ENCODE assay signal across 29 cellular contexts in genomic region chr5:81117566-81117965, GRCh38.
DNase-seq lines count a peak whose midpoint lies in the region; ATAC-seq lines count a peak whose summit lies in the region.
"Had no signal": no experiment of that assay in that cellular context is flagged by ENCODE, and none has a peak within 500 bp of the region (broad histone marks: within the 10 kb centered on the region; RNA-seq: fewer than 3 reads in every experiment).

No MANE protein-coding gene starts in this region.

- no peak overlapping the region for H4K12ac ChIP-seq in trophoblast cell (ENCODE audit: low read depth, low read length)

- no peaks in the 10 kb centered on the region for H3K9me3 ChIP-seq in trophoblast cell (ENCODE audit: insufficient read depth, low read depth, low read length)
- H3K9me3 ChIP-seq: A549; BE2C; BLaER1; BLaER1 treated with 17β-estradiol and CSF1 and Interleukin-3, amounts not matched to agents 10 nM and 100 nM; Caco-2 had no signal

- H3K36me3 ChIP-seq in trophoblast cell (ENCODE audit: control insufficient read depth in 1 of 2, insufficient read depth in 2 of 2, low read length in 2 of 2) = peaks cover 33 to 57% of the 10 kb centered on the region in 2 experiments
- H3K36me3 ChIP-seq: BE2C; BLaER1; BLaER1 treated with 17β-estradiol and CSF1 and Interleukin-3, amounts not matched to agents 10 nM and 100 nM had no signal

- no peak overlapping the region for H2BK120ac ChIP-seq in trophoblast cell (ENCODE audit: insufficient read depth, low read length, poor library complexity)

- H3K23ac ChIP-seq in trophoblast cell (ENCODE audit: low read length) = no peak overlapping the region

- H2AK5ac ChIP-seq in trophoblast cell (ENCODE audit: low read length) = no peak overlapping the region

- H2BK5ac ChIP-seq in trophoblast cell (ENCODE audit: low read depth, low read length, poor library complexity) = no peak overlapping the region

- H3K4me2 ChIP-seq in trophoblast cell (ENCODE audit: low read length) = no peak overlapping the region
- H3K4me2 ChIP-seq: A549; BLaER1; BLaER1 treated with 17β-estradiol and CSF1 and Interleukin-3, amounts not matched to agents 10 nM and 100 nM had no signal

- H3K9me3 Mint-ChIP-seq in stimulated activated naive CD8-positive, alpha-beta T cell treated with anti-CD3 and anti-CD28 coated beads, Interleukin-15, amount 100 ng/mL, for 72 hours = no peaks in the 10 kb centered on the region
- H3K9me3 Mint-ChIP-seq: CD4-positive, alpha-beta memory T cell; CD4-positive, alpha-beta T cell; CD8-positive, alpha-beta memory T cell; CD8-positive, alpha-beta T cell had no signal

- ATAC-seq in stimulated activated naive CD8-positive, alpha-beta T cell treated with anti-CD3 and anti-CD28 coated beads, Interleukin-15, amount 100 ng/mL, for 72 hours = no peak
- ATAC-seq: A549; CD8-positive, alpha-beta T cell had no signal

- no peak overlapping the region for H3K14ac ChIP-seq in trophoblast cell (ENCODE audit: low read length)

- WGBS in trophoblast cell (ENCODE audit: extremely low coverage, insufficient coverage, insufficient read length) = no CpG with 5 or more reads among the region's 3 CpGs

- H3K4me1 Mint-ChIP-seq in stimulated activated naive CD8-positive, alpha-beta T cell treated with anti-CD3 and anti-CD28 coated beads, Interleukin-15, amount 100 ng/mL, for 72 hours = peaks cover 36% of the 10 kb centered on the region
- H3K4me1 Mint-ChIP-seq: B cell, CD14-positive monocyte had no signal

- peak overlapping the region; percentile 44 for H3K18ac ChIP-seq in trophoblast cell (ENCODE audit: low read length)

- no peak overlapping the region for H2AFZ ChIP-seq in trophoblast cell (ENCODE audit: insufficient read depth, low read length, poor library complexity)

- H3K4me1 ChIP-seq in trophoblast cell (ENCODE audit: control insufficient read depth in 1 of 2, insufficient read depth in 2 of 2, low read length in 2 of 2) = peaks cover 0 to 5% of the 10 kb centered on the region in 2 experiments
- H3K4me1 ChIP-seq: A549; BLaER1; BLaER1 treated with 17β-estradiol and CSF1 and Interleukin-3, amounts not matched to agents 10 nM and 100 nM; Caco-2 had no signal

- no peaks in the 10 kb centered on the region for H3K79me1 ChIP-seq in trophoblast cell (ENCODE audit: low read length)

- no peak overlapping the region for H4K91ac ChIP-seq in trophoblast cell (ENCODE audit: low read depth, low read length)

- no peak overlapping the region for H3K27ac ChIP-seq in trophoblast cell (ENCODE audit: low read depth, low read length)
- H3K27ac ChIP-seq: 22Rv1; A549; BLaER1; BLaER1 treated with 17β-estradiol and CSF1 and Interleukin-3, amounts not matched to agents 10 nM and 100 nM; C4-2B had no signal

- no peak overlapping the region for H3K4me3 ChIP-seq in trophoblast cell (ENCODE audit: low read depth, low read length)
- H3K4me3 ChIP-seq: A549; BLaER1; BLaER1 treated with 17β-estradiol and CSF1 and Interleukin-3, amounts not matched to agents 10 nM and 100 nM had no signal

- no peak overlapping the region for H4K8ac ChIP-seq in trophoblast cell (ENCODE audit: low read depth, low read length)

- H3K27me3 ChIP-seq in trophoblast cell (ENCODE audit: insufficient read depth, low read length) = no peaks in the 10 kb centered on the region
- H3K27me3 ChIP-seq: BE2C; BLaER1; BLaER1 treated with 17β-estradiol and CSF1 and Interleukin-3, amounts not matched to agents 10 nM and 100 nM had no signal

- DNase-seq in trophoblast cell = peak; percentile 66 to 90
- no peak for DNase-seq in stimulated activated naive CD8-positive, alpha-beta T cell treated with anti-CD3 and anti-CD28 coated beads, Interleukin-15, amount 100 ng/mL, for 72 hours
- DNase-seq: 8988T; ACHN; AML-193; BE2C; C1 segment of cervical spinal cord; Caco-2; Calu3; CD4-positive, alpha-beta memory T cell; CD4-positive, alpha-beta T cell; CD4-positive, CD25-positive, alpha-beta regulatory T cell; CD8-positive, alpha-beta memory T cell; CD8-positive, alpha-beta T cell; COR-L47; DMS 273 treated with DMSO at 0.1 percent for 48 hours; DMS153; DMS53; DMS79; DMS79 treated with DMSO at 0.1 percent for 48 hours; DND-41; EL had no signal

- no peak overlapping the region for H3K27ac Mint-ChIP-seq in stimulated activated naive CD8-positive, alpha-beta T cell treated with anti-CD3 and anti-CD28 coated beads, Interleukin-15, amount 100 ng/mL, for 72 hours
- H3K27ac Mint-ChIP-seq: B cell; CD14-positive monocyte; CD4-positive, alpha-beta T cell; CD4-positive, CD25-positive, alpha-beta regulatory T cell; CD8-positive, alpha-beta memory T cell; CD8-positive, alpha-beta T cell had no signal

- H3K79me2 ChIP-seq in trophoblast cell (ENCODE audit: control insufficient read depth, insufficient read depth, low read length, poor library complexity) = no peaks in the 10 kb centered on the region

- no peak overlapping the region for H2BK12ac ChIP-seq in trophoblast cell (ENCODE audit: low read length)

- no peak overlapping the region for H3K4me3 Mint-ChIP-seq in stimulated activated naive CD8-positive, alpha-beta T cell treated with anti-CD3 and anti-CD28 coated beads, Interleukin-15, amount 100 ng/mL, for 72 hours
- H3K4me3 Mint-ChIP-seq: B cell; CD14-positive monocyte; CD4-positive, alpha-beta memory T cell; CD4-positive, alpha-beta T cell; CD4-positive, CD25-positive, alpha-beta regulatory T cell; CD8-positive, alpha-beta memory T cell; CD8-positive, alpha-beta T cell had no signal

- no peaks in the 10 kb centered on the region for H3K27me3 Mint-ChIP-seq in stimulated activated naive CD8-positive, alpha-beta T cell treated with anti-CD3 and anti-CD28 coated beads, Interleukin-15, amount 100 ng/mL, for 72 hours
- H3K27me3 Mint-ChIP-seq: CD4-positive, alpha-beta memory T cell; CD4-positive, alpha-beta T cell; CD8-positive, alpha-beta memory T cell had no signal

- no peak overlapping the region for H3K9ac ChIP-seq in trophoblast cell (ENCODE audit: low read length)
- H3K9ac ChIP-seq: BLaER1; BLaER1 treated with 17β-estradiol and CSF1 and Interleukin-3, amounts not matched to agents 10 nM and 100 nM had no signal

- no peak overlapping the region for H3K4ac ChIP-seq in trophoblast cell (ENCODE audit: low read depth, low read length)

Comparison
In these comparisons a context has a peak if more than half of its experiments do, and no peak if none do; other contexts are left out.
1. DNase-seq: peak in trophoblast cell (2 of 2); none in stimulated activated naive CD8-positive, alpha-beta T cell treated with anti-CD3 and anti-CD28 coated beads, Interleukin-15, amount 100 ng/mL, for 72 hours (0 of 2).